Comparison of ENCODE assay signal across 20 cellular contexts in the genomic region with DNA sequence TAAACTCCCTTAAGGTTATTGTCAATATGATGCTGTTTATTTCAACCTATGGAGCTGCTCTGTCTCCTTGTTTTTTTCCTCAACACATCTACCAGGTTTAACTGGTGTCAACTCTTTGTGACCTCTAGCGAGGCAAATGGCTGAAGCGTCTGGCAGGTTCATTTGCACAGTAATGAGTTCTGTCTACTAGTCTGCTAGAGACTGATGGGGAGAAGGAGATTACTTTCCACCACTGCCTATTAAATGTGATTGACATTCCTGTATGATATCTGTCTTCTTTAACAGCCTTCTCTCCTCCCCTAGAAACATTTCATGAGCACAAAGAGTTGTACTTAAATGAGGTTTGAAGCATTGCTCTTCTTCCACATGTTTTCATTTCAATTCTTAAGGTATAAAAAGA.
"Had no signal": no experiment of that assay in that cellular context is flagged by ENCODE, and none has a peak within 500 bp of the region (broad histone marks: within the 10 kb centered on the region; RNA-seq: fewer than 3 reads in every experiment).

No MANE protein-coding gene starts in this region.

- H3K4me3 Mint-ChIP-seq: activated CD4-positive, alpha-beta memory T cell treated with anti-CD3 and anti-CD28 coated beads, Interleukin-2, amount 10 ng/mL, durations not matched to agents 7 days and 5 days; activated naive CD4-positive, alpha-beta T cell treated with anti-CD3 and anti-CD28 coated beads, Interleukin-2, amount 50 U/mL, for 24 hours; activated T-cell treated with anti-CD3 and anti-CD28 coated beads, Interleukin-2, amount 50 U/mL, for 24 hours; endodermal cell; naive thymus-derived CD8-positive, alpha-beta T cell; stimulated activated naive CD8-positive, alpha-beta T cell treated with anti-CD3 and anti-CD28 coated beads, Interleukin-15, Interleukin-2, amounts not matched to agents 100 ng/mL and 50 ng/mL, for 24 hours; T-helper 1 cell treated with Interleukin-12 subunit alpha and Interleukin-12 subunit beta and Interleukin-4 antibody, amounts not matched to agents 30 μg/mL and 1 μg/mL, for 36 hours had no signal

- H3K27ac Mint-ChIP-seq: activated CD4-positive, alpha-beta memory T cell treated with anti-CD3 and anti-CD28 coated beads, Interleukin-2, amount 10 ng/mL, durations not matched to agents 7 days and 5 days; activated naive CD4-positive, alpha-beta T cell treated with anti-CD3 and anti-CD28 coated beads, Interleukin-2, amount 50 U/mL, for 24 hours; activated T-cell treated with anti-CD3 and anti-CD28 coated beads, Interleukin-2, amount 50 U/mL, for 24 hours; endodermal cell; naive thymus-derived CD8-positive, alpha-beta T cell; progenitor cell of endocrine pancreas; stimulated activated naive CD8-positive, alpha-beta T cell treated with anti-CD3 and anti-CD28 coated beads, Interleukin-15, Interleukin-2, amounts not matched to agents 100 ng/mL and 50 ng/mL, for 24 hours; T-helper 1 cell treated with Interleukin-12 subunit alpha and Interleukin-12 subunit beta and Interleukin-4 antibody, amounts not matched to agents 30 μg/mL and 1 μg/mL, for 36 hours had no signal

- H3K4me1 Mint-ChIP-seq: activated CD4-positive, alpha-beta memory T cell treated with anti-CD3 and anti-CD28 coated beads, Interleukin-2, amount 10 ng/mL, durations not matched to agents 7 days and 5 days; activated naive CD4-positive, alpha-beta T cell treated with anti-CD3 and anti-CD28 coated beads, Interleukin-2, amount 50 U/mL, for 24 hours; naive thymus-derived CD8-positive, alpha-beta T cell had no signal

- ATAC-seq: gastrocnemius medialis; heart right ventricle; left lobe of liver; naive thymus-derived CD8-positive, alpha-beta T cell had no signal

- H3K4me3 ChIP-seq: cardiac muscle cell, dorsolateral prefrontal cortex, gastrocnemius medialis, heart right ventricle, right atrium auricular region, suprapubic skin, upper lobe of left lung had no signal

- DNase-seq: activated CD4-positive, alpha-beta memory T cell treated with anti-CD3 and anti-CD28 coated beads, Interleukin-2, amount 10 ng/mL, durations not matched to agents 7 days and 5 days; activated CD4-positive, alpha-beta T cell treated with anti-CD3 and anti-CD28 coated beads for 4 hours; activated T-cell treated with anti-CD3 and anti-CD28 coated beads, Interleukin-2, amount 50 U/mL, for 24 hours; dorsolateral prefrontal cortex; endodermal cell; gastrocnemius medialis; heart right ventricle; naive thymus-derived CD8-positive, alpha-beta T cell; occipital lobe; upper lobe of left lung; WERI-Rb-1 had no signal

- H3K27me3 Mint-ChIP-seq: activated CD4-positive, alpha-beta memory T cell treated with anti-CD3 and anti-CD28 coated beads, Interleukin-2, amount 10 ng/mL, durations not matched to agents 7 days and 5 days; activated naive CD4-positive, alpha-beta T cell treated with anti-CD3 and anti-CD28 coated beads, Interleukin-2, amount 50 U/mL, for 24 hours; activated T-cell treated with anti-CD3 and anti-CD28 coated beads, Interleukin-2, amount 50 U/mL, for 24 hours; naive thymus-derived CD8-positive, alpha-beta T cell; progenitor cell of endocrine pancreas; stimulated activated naive CD8-positive, alpha-beta T cell treated with anti-CD3 and anti-CD28 coated beads, Interleukin-15, Interleukin-2, amounts not matched to agents 100 ng/mL and 50 ng/mL, for 24 hours had no signal

- H3K36me3 Mint-ChIP-seq: activated naive CD4-positive, alpha-beta T cell treated with anti-CD3 and anti-CD28 coated beads, Interleukin-2, amount 50 U/mL, for 24 hours; naive thymus-derived CD8-positive, alpha-beta T cell had no signal

- H3K9me3 Mint-ChIP-seq: activated CD4-positive, alpha-beta memory T cell treated with anti-CD3 and anti-CD28 coated beads, Interleukin-2, amount 10 ng/mL, durations not matched to agents 7 days and 5 days; activated naive CD4-positive, alpha-beta T cell treated with anti-CD3 and anti-CD28 coated beads, Interleukin-2, amount 50 U/mL, for 24 hours; activated T-cell treated with anti-CD3 and anti-CD28 coated beads, Interleukin-2, amount 50 U/mL, for 24 hours; endodermal cell; T-helper 1 cell treated with Interleukin-12 subunit alpha and Interleukin-12 subunit beta and Interleukin-4 antibody, amounts not matched to agents 30 μg/mL and 1 μg/mL, for 36 hours had no signal

- H3K27me3 ChIP-seq: cardiac muscle cell, dorsolateral prefrontal cortex, gastrocnemius medialis, heart right ventricle, right atrium auricular region, suprapubic skin, upper lobe of left lung had no signal

- H3K9me3 ChIP-seq: gastrocnemius medialis, heart right ventricle, right atrium auricular region, suprapubic skin, upper lobe of left lung had no signal

- H3K36me3 ChIP-seq: cardiac muscle cell, gastrocnemius medialis, heart right ventricle, right atrium auricular region, suprapubic skin, upper lobe of left lung, WERI-Rb-1 had no signal

- H3K4me1 ChIP-seq: gastrocnemius medialis, heart right ventricle, right atrium auricular region, suprapubic skin, upper lobe of left lung had no signal

- H3K27ac ChIP-seq: cardiac muscle cell, dorsolateral prefrontal cortex, gastrocnemius medialis, heart right ventricle, right atrium auricular region, suprapubic skin, upper lobe of left lung, WERI-Rb-1 had no signal

- FAIRE-seq: islet of Langerhans had no signal
